20 cellular contexts compared by ENCODE assay signal in genomic region chr14:55043528-55043927, GRCh38. TPM values are rescaled to one million over a fixed set of nuclear protein-coding genes. Genes with fewer than 3 reads are reported as not detected.
DNase-seq lines count a peak whose midpoint lies in the region; ATAC-seq, FAIRE-seq and TF ChIP-seq lines count a peak whose summit lies in the region.
"Had no signal": no experiment of that assay in that cellular context is flagged by ENCODE, and none has a peak within 500 bp of the region (broad histone marks: within the 10 kb centered on the region; RNA-seq: fewer than 3 reads in every experiment).

No MANE protein-coding gene starts in this region.

- WGBS in A549 (ENCODE audit: missing lambda C conversion rate): 88% methylated on average over 5 of the region's 5 CpGs
- WGBS in IMR-90 (ENCODE audit: extremely low coverage in 2 of 2, insufficient read length in 1 of 2), 2 experiments: no CpG with 5 or more reads among the region's 5 CpGs
- WGBS in GM12878 (ENCODE audit: insufficient coverage, insufficient replicate concordance, low lambda C conversion rate, missing lambda C conversion rate): 98% methylated on average over 5 of the region's 5 CpGs

- peaks cover 0 to 3% of the 10 kb centered on the region in 2 donors for H3K4me1 Mint-ChIP-seq in natural killer cell treated with Interleukin-12 subunit alpha and Interleukin-12 subunit beta and Interleukin-15 and Interleukin-18, amount 100 ng/mL, for 72 hours (ENCODE audit: low read depth in 2 of 2)
- H3K4me1 Mint-ChIP-seq in stimulated activated effector memory CD8-positive, alpha-beta T cell treated with anti-CD3 and anti-CD28 coated beads, Interleukin-12 subunit alpha, Interleukin-12 subunit beta, amount 100 ng/mL, for 72 hours: peaks cover 5% of the 10 kb centered on the region

- no peak overlapping the region for H3K4me3 ChIP-seq in A549
- H3K4me3 ChIP-seq in IMR-90 (ENCODE audit: insufficient read depth, low read depth, low read length): no peak overlapping the region
- no peak overlapping the region for H3K4me3 ChIP-seq in GM12878
- H3K4me3 ChIP-seq in fibroblast of villous mesenchyme (ENCODE audit: low read depth, low read length): no peak overlapping the region

- no peaks in the 10 kb centered on the region for H3K27me3 Mint-ChIP-seq in natural killer cell treated with Interleukin-12 subunit alpha and Interleukin-12 subunit beta and Interleukin-15 and Interleukin-18, amount 100 ng/mL, for 72 hours

- H2BK120ac ChIP-seq in IMR-90 (ENCODE audit: low read depth, low read length): no peak overlapping the region

- no peaks in the 10 kb centered on the region for H3K9me3 Mint-ChIP-seq in natural killer cell treated with Interleukin-12 subunit alpha and Interleukin-12 subunit beta and Interleukin-15 and Interleukin-18, amount 100 ng/mL, for 72 hours
- no peaks in the 10 kb centered on the region for H3K9me3 Mint-ChIP-seq in stimulated activated effector memory CD8-positive, alpha-beta T cell treated with anti-CD3 and anti-CD28 coated beads, Interleukin-12 subunit alpha, Interleukin-12 subunit beta, amount 100 ng/mL, for 72 hours

- H3K4me1 ChIP-seq in A549: 0 out of 3 replicates have a peak, but pooled peaks cover 4% of the 10 kb centered on the region
- H3K4me1 ChIP-seq in IMR-90 (ENCODE audit: control insufficient read depth, insufficient read depth, low read length): peaks cover 6% of the 10 kb centered on the region
- H3K4me1 ChIP-seq in GM12878 (ENCODE audit: control insufficient read depth, insufficient read depth, low read length): 0 out of 2 replicates have a peak, but pooled peaks cover 4% of the 10 kb centered on the region
- H3K4me1 ChIP-seq: BE2C had no signal

- H2BK15ac ChIP-seq in IMR-90 (ENCODE audit: low read depth, low read length): no peak overlapping the region

- peak overlapping the region; percentile 56; the same call in 1 of the 2 replicates for H3K18ac ChIP-seq in IMR-90 (ENCODE audit: low read depth, low read length)

- no peak overlapping the region for H3K14ac ChIP-seq in IMR-90 (replicated peaks; ENCODE audit: low read depth, low read length)

- H3K4me3 Mint-ChIP-seq in natural killer cell treated with Interleukin-12 subunit alpha and Interleukin-12 subunit beta and Interleukin-15 and Interleukin-18, amount 100 ng/mL, for 72 hours: no peak overlapping the region
- no peak overlapping the region for H3K4me3 Mint-ChIP-seq in stimulated activated effector memory CD8-positive, alpha-beta T cell treated with anti-CD3 and anti-CD28 coated beads, Interleukin-12 subunit alpha, Interleukin-12 subunit beta, amount 100 ng/mL, for 72 hours

- dilution Hi-C loops in IMR-90 (cut with HindIII; ENCODE audit: low sequenced_read_pairs, unreplicated experiment): no loop called here

- RAD21 ChIA-PET in GM12878 (lab: Charles Lee; ENCODE audit: unreplicated experiment): interaction anchor here (5.2 kb wide), 1 partner anchor 15 kb away, joined by 68 read pairs; the partner anchor contains the start of genes SOCS4 and WDHD1

- H4K5ac ChIP-seq in IMR-90 (ENCODE audit: low read depth, low read length): no peak overlapping the region

- H4K91ac ChIP-seq in IMR-90 (ENCODE audit: insufficient read depth, low read depth, low read length): no peak overlapping the region

- no peak overlapping the region for H3K27ac Mint-ChIP-seq in natural killer cell treated with Interleukin-12 subunit alpha and Interleukin-12 subunit beta and Interleukin-15 and Interleukin-18, amount 100 ng/mL, for 72 hours
- no peak overlapping the region for H3K27ac Mint-ChIP-seq in stimulated activated effector memory CD8-positive, alpha-beta T cell treated with anti-CD3 and anti-CD28 coated beads, Interleukin-12 subunit alpha, Interleukin-12 subunit beta, amount 100 ng/mL, for 72 hours

- DNase-seq in A549 (ENCODE audit: low read depth in 1 of 2, low spot score in 1 of 2) (no peak), IMR-90 (peak; percentile 65), GM12878 (ENCODE audit: low read depth, low spot score) (no peak), fibroblast of villous mesenchyme (ENCODE audit: low read depth) (peak; percentile 48), NCI-H1105 treated with DMSO at 0.1 percent for 48 hours (lab: John Stamatoyannopoulos, UW) (no peak)
- no peak for DNase-seq in natural killer cell treated with Interleukin-12 subunit alpha and Interleukin-12 subunit beta and Interleukin-15 and Interleukin-18, amount 100 ng/mL, for 72 hours (ENCODE audit: low spot score)
- no peak for DNase-seq in stimulated activated effector memory CD8-positive, alpha-beta T cell treated with anti-CD3 and anti-CD28 coated beads, Interleukin-12 subunit alpha, Interleukin-12 subunit beta, amount 100 ng/mL, for 72 hours (ENCODE audit: low spot score in 2 of 2)
- DNase-seq: BE2C, EL, GF-D8, KG1, NCI-H1105, NCI-H2029 treated with DMSO at 0.1 percent for 48 hours, NCI-H2171, NCI-H345, NCI-H524 treated with DMSO at 0.1 percent for 48 hours, NCI-H82, Right ventricle myocardium superior had no signal

- H4K20me1 ChIP-seq in IMR-90 (ENCODE audit: insufficient read depth, low read length) (no peaks in the 10 kb centered on the region), GM12878 (ENCODE audit: control insufficient read depth, insufficient read depth) (no peaks in the 10 kb centered on the region)

- H3K4ac ChIP-seq in IMR-90 (ENCODE audit: low read depth, low read length): no peak overlapping the region

- in situ Hi-C loops in IMR-90 (cut with MboI; ENCODE audit: low sequenced_read_pairs) (no loop called here), GM12878 (cut with MboI) (no loop called here)

- no peak overlapping the region for H4K8ac ChIP-seq in IMR-90 (ENCODE audit: low read depth in 2 of 2, low read length in 2 of 2)

- TF ChIP-seq RAD21 in A549 (conservative IDR thresholded peaks at IDR 0.05 in 1 of 2, IDR thresholded peaks at IDR 0.05 in 1 of 2) (no peak), IMR-90 (IDR thresholded peaks at IDR 0.05; ENCODE audit: low read length) (no peak), GM12878 (IDR thresholded peaks at IDR 0.05; ENCODE audit: insufficient read depth, low read depth, low read length) (no peak)

- H2BK20ac ChIP-seq in IMR-90 (ENCODE audit: low read depth, low read length): no peak overlapping the region

- H2BK5ac ChIP-seq in IMR-90 (ENCODE audit: low read depth, low read length, poor library complexity, severe bottlenecking): peak overlapping the region; percentile 80

- H3K56ac ChIP-seq in IMR-90 (ENCODE audit: extremely low read depth, insufficient read depth, low read length): no peak overlapping the region

- H3K9me1 ChIP-seq in IMR-90 (ENCODE audit: insufficient read depth, low read length): no peaks in the 10 kb centered on the region

- ATAC-seq in A549 (no peak), IMR-90 (ENCODE audit: low read depth) (peak; percentile 75), GM12878 (no peak)
- ATAC-seq in natural killer cell treated with Interleukin-12 subunit alpha and Interleukin-12 subunit beta and Interleukin-15 and Interleukin-18, amount 100 ng/mL, for 72 hours: no peak
- ATAC-seq in stimulated activated effector memory CD8-positive, alpha-beta T cell treated with anti-CD3 and anti-CD28 coated beads, Interleukin-12 subunit alpha, Interleukin-12 subunit beta, amount 100 ng/mL, for 72 hours: no peak

- no peaks in the 10 kb centered on the region; the same call in none of the 2 replicates for H3K79me2 ChIP-seq in GM12878 (ENCODE audit: control insufficient read depth, insufficient read depth, low read length)

- TF ChIP-seq POLR2A in A549 (IDR thresholded peaks at IDR 0.05; ENCODE audit: low read length): no peak
- TF ChIP-seq POLR2A in IMR-90 (IDR thresholded peaks at IDR 0.05; ENCODE audit: low read depth, low read length): no peak
- TF ChIP-seq POLR2A in GM12878 (IDR thresholded peaks at IDR 0.05; ENCODE audit: low read depth, low read length): no peak

- intact Hi-C loops in IMR-90 (cut with micrococcal nuclease): loop anchor here (2.0 kb wide), 1 partner anchor 17 kb away; the partner anchor contains the start of genes SOCS4 and WDHD1
- intact Hi-C loops in GM12878 (cut with micrococcal nuclease; ENCODE audit: unreplicated experiment): no loop called here

- TF ChIP-seq EP300 in A549 (IDR thresholded peaks at IDR 0.05) (no peak), GM12878 (IDR thresholded peaks at IDR 0.05; ENCODE audit: borderline replicate concordance in 1 of 2, control insufficient read depth in 1 of 2, low read depth in 2 of 2, low read length in 2 of 2) (no peak)

- H3K79me1 ChIP-seq in IMR-90 (ENCODE audit: low read depth in 1 of 2, low read length in 2 of 2): peaks cover 3 to 23% of the 10 kb centered on the region in 2 experiments; a peak in 3 of 4 replicates

- H3K9me3 ChIP-seq in A549: no peaks in the 10 kb centered on the region
- no peaks in the 10 kb centered on the region for H3K9me3 ChIP-seq in IMR-90 (ENCODE audit: control insufficient read depth, insufficient read depth, low read length)
- no peaks in the 10 kb centered on the region; the same call in 2 of the 3 replicates for H3K9me3 ChIP-seq in GM12878 (replicated peaks; ENCODE audit: control insufficient read depth, insufficient read depth, low read length)
- H3K9me3 ChIP-seq: BE2C had no signal

- no peak overlapping the region for H2AK9ac ChIP-seq in IMR-90 (replicated peaks; ENCODE audit: low read depth, low read length, poor library complexity)

- H3K27me3 ChIP-seq in IMR-90 (ENCODE audit: control insufficient read depth, insufficient read depth, low read length) (no peaks in the 10 kb centered on the region), GM12878 (replicated peaks in 1 of 2; ENCODE audit: control insufficient read depth in 2 of 2, insufficient read depth in 2 of 2, low read length in 1 of 2) (no peaks in the 10 kb centered on the region)
- H3K27me3 ChIP-seq: BE2C had no signal

- peak; percentile 7 for FAIRE-seq in A549 (lab: Jason Lieb, UNC)
- FAIRE-seq in GM12878 (lab: Jason Lieb, UNC): no peak
- FAIRE-seq: A204.1, H54 had no signal

- no peak overlapping the region for H3K4me2 ChIP-seq in A549
- H3K4me2 ChIP-seq in IMR-90 (ENCODE audit: low read depth, low read length): peak overlapping the region; percentile 49; the same call in 1 of the 2 replicates
- no peak overlapping the region for H3K4me2 ChIP-seq in GM12878 (ENCODE audit: control insufficient read depth, insufficient read depth)

- no peak overlapping the region for H2AFZ ChIP-seq in IMR-90 (replicated peaks; ENCODE audit: low read length, poor library complexity)
- H2AFZ ChIP-seq in GM12878 (ENCODE audit: control insufficient read depth, low read depth, low read length): no peak overlapping the region

- SMC1A ChIA-PET in GM12878 (lab: Charles Lee; ENCODE audit: uncharacterized antibody, unreplicated experiment): interaction anchor here (1.0 to 4.9 kb wide), 2 partner anchors 10 to 14 kb away, joined by 3 to 42 read pairs; no protein-coding TSS in a partner anchor

- CTCF ChIA-PET in A549 (lab: Yijun Ruan, JAX) (interaction anchor here (1.0 to 3.5 kb wide), 4 partner anchors 8 to 46 kb away, joined by 3 to 18 read pairs (median 4); partner anchors contain the start of genes MAPK1IP1L, SOCS4 and WDHD1), IMR-90 (lab: Yijun Ruan, JAX) (interaction anchor here (2.5 kb wide), 1 partner anchor 8 kb away, joined by 11 read pairs; the partner anchor contains the start of gene MAPK1IP1L), GM12878 (lab: Yijun Ruan, JAX) (interaction anchor here (1.8 to 4.4 kb wide), 2 partner anchors 8 to 14 kb away, joined by 11 to 44 read pairs; partner anchors contain the start of genes MAPK1IP1L, SOCS4 and WDHD1)

- TF ChIP-seq CTCF in A549 (IDR thresholded peaks at IDR 0.05): no peak
- TF ChIP-seq CTCF in IMR-90 (conservative IDR thresholded peaks at IDR 0.05; ENCODE audit: low read depth, low read length): no peak
- no peak for TF ChIP-seq CTCF in GM12878 (IDR thresholded peaks at IDR 0.05 in 2 of 3, conservative IDR thresholded peaks at IDR 0.05 in 1 of 3; ENCODE audit: control insufficient read depth in 2 of 3, extremely low read depth in 1 of 3, insufficient read depth in 1 of 3, low read depth in 3 of 3, low read length in 3 of 3)
- TF ChIP-seq CTCF in fibroblast of villous mesenchyme (IDR thresholded peaks at IDR 0.05; ENCODE audit: insufficient read depth, low read depth, low read length): no peak

- H3K27ac ChIP-seq in A549 (no peak overlapping the region), IMR-90 (ENCODE audit: insufficient read depth, low read length) (peak overlapping the region; percentile 61; the same call in 1 of the 2 replicates), GM12878 (ENCODE audit: control insufficient read depth, insufficient read depth) (no peak overlapping the region)

- H3K23ac ChIP-seq in IMR-90 (ENCODE audit: low read depth, low read length): no peak overlapping the region

- peaks cover 11% of the 10 kb centered on the region for H3K36me3 Mint-ChIP-seq in natural killer cell treated with Interleukin-12 subunit alpha and Interleukin-12 subunit beta and Interleukin-15 and Interleukin-18, amount 100 ng/mL, for 72 hours
- H3K36me3 Mint-ChIP-seq in stimulated activated effector memory CD8-positive, alpha-beta T cell treated with anti-CD3 and anti-CD28 coated beads, Interleukin-12 subunit alpha, Interleukin-12 subunit beta, amount 100 ng/mL, for 72 hours: peaks cover 60% of the 10 kb centered on the region

- H3K36me3 ChIP-seq in IMR-90 (ENCODE audit: control insufficient read depth, insufficient read depth, low read length): peaks cover 12% of the 10 kb centered on the region
- peaks cover 0 to 4% of the 10 kb centered on the region in 2 experiments for H3K36me3 ChIP-seq in GM12878 (ENCODE audit: control insufficient read depth in 2 of 2, insufficient read depth in 2 of 2, low read length in 1 of 2)

- H3K9ac ChIP-seq in IMR-90 (ENCODE audit: low read depth, low read length) (no peak overlapping the region), GM12878 (ENCODE audit: control insufficient read depth, insufficient read depth, low read length) (no peak overlapping the region)

- POLR2A ChIA-PET in A549 (lab: Yijun Ruan, JAX): interaction anchor here (1.8 kb wide), 1 partner anchor 8 kb away, joined by 8 read pairs; the partner anchor contains the start of gene MAPK1IP1L
- POLR2A ChIA-PET in IMR-90 (lab: Charles Lee; ENCODE audit: unreplicated experiment): no interaction called here
- POLR2A ChIA-PET in GM12878 (lab: Charles Lee): interaction anchor here (1.3 to 1.4 kb wide), 2 partner anchors 15 to 29 kb away, joined by 3 read pairs; no protein-coding TSS in a partner anchor

- BruUV-seq in IMR-90 (replicated peaks; lab: Mats Ljungman, UMichigan) (no TSS peak), GM12878 (replicated peaks; lab: Mats Ljungman, UMichigan) (TSS peak; percentile 34)

- H2AK5ac ChIP-seq in IMR-90 (ENCODE audit: low read depth, low read length): no peak overlapping the region

RNA-seq across cellular contexts. Expression of gene MAPK1IP1L, which starts 7.9 kb away (rescaled TPM):
- polyA plus RNA-seq in A549 (2011; rRNA removed) (72.3 and 76.1 TPM in 2 replicates), A549 (2017; fragmentation: RNase III; extraction: RNeasy Plus Mini Kit Qiagen cat#74134 plus additional on column Dnase treatment) (42.9 to 48.2 TPM (median 43.0 TPM) in 3 replicates), IMR-90 (2012; rRNA removed) (168 and 201 TPM in 2 replicates), GM12878 (2011; rRNA removed) (52.8 and 80.1 TPM in 2 replicates), GM12878 (2014; fragmentation: Illumina TruSeq; extraction: Trizol) (68.5 and 90.1 TPM in 2 replicates), GM12878 (2014; fragmentation: Nextera tagmentation; extraction: Ambion mirVana) (10 to 100 TPM; 55.7 to 66.0 TPM), GM12878 (2014; rRNA removed) (54.2 and 58.1 TPM in 2 replicates), GM12878 (2016; fragmentation: Nextera tagmentation; extraction: Ambion mirVana) (100 to 1,000 TPM; 107 to 117 TPM)
- 145 and 182 TPM in 2 replicates for polyA plus RNA-seq in A549 (2012; cell fraction: cytosol; rRNA removed)
- polyA plus RNA-seq in A549 (2012; cell fraction: nucleus; rRNA removed): 144 and 188 TPM in 2 replicates
- polyA minus RNA-seq in A549 (2011; rRNA and poly(A)+ RNA removed): 284 and 330 TPM in 2 replicates
- total RNA-seq in IMR-90 (2012; rRNA removed) (37.2 and 44.8 TPM in 2 replicates), GM12878 (2014; rRNA removed) (37.7 and 44.6 TPM in 2 replicates), GM12878 (2014; rRNA removed; fragmentation: Illumina TruSeq; extraction: Trizol) (48.9 and 50.4 TPM in 2 replicates), GM12878 (2021) (101 and 105 TPM in 2 replicates), fibroblast of villous mesenchyme (36.1 and 49.2 TPM in 2 replicates)
- 131 and 180 TPM in 2 replicates for polyA plus RNA-seq in IMR-90 (2012; cell fraction: cytosol; rRNA removed)
- polyA plus RNA-seq in IMR-90 (2012; cell fraction: nucleus; rRNA removed; ENCODE audit: low replicate concordance): 51.1 and 80.0 TPM in 2 replicates
- 94.4 and 113 TPM in 2 replicates for total RNA-seq in GM12878 (2013; cell fraction: nucleolus; rRNA removed)
- 25.2 TPM for polyA plus RNA-seq in GM12878 (2011; ENCODE audit: low read depth)
- 231 and 264 TPM in 2 replicates for polyA plus RNA-seq in GM12878 (2011; cell fraction: cytosol; rRNA removed)
- 91.5 and 98.1 TPM in 2 replicates for polyA plus RNA-seq in GM12878 (2011; cell fraction: nucleus; rRNA removed)
- polyA plus RNA-seq in GM12878 (2012): 53.2 and 62.6 TPM in 2 replicates
- polyA minus RNA-seq in GM12878 (2011; rRNA and poly(A)+ RNA removed): 146 and 276 TPM in 2 replicates
- polyA minus RNA-seq in GM12878 (2011; cell fraction: cytosol; rRNA and poly(A)+ RNA removed): 154 and 162 TPM in 2 replicates
- 19.2 and 36.5 TPM in 2 replicates for polyA minus RNA-seq in GM12878 (2011; cell fraction: nucleus; rRNA and poly(A)+ RNA removed)
- 100 to 1,000 TPM in 1 of 2 donors, 10 to 100 TPM in 1; 99.7 to 119 TPM for total RNA-seq in natural killer cell treated with Interleukin-12 subunit alpha and Interleukin-12 subunit beta and Interleukin-15 and Interleukin-18, amount 100 ng/mL, for 72 hours

RNA-seq across cellular contexts. Expression of gene SOCS4, which starts 16.5 kb away (rescaled TPM):
- polyA plus RNA-seq in A549 (2011; rRNA removed) (15.3 and 15.9 TPM in 2 replicates), A549 (2017; fragmentation: RNase III; extraction: RNeasy Plus Mini Kit Qiagen cat#74134 plus additional on column Dnase treatment) (16.4 to 20.7 TPM (median 18.4 TPM) in 3 replicates), IMR-90 (2012; rRNA removed) (3.3 and 4.6 TPM in 2 replicates), GM12878 (2011; rRNA removed) (25.1 and 35.7 TPM in 2 replicates), GM12878 (2014; fragmentation: Illumina TruSeq; extraction: Trizol) (23.7 and 30.9 TPM in 2 replicates), GM12878 (2014; fragmentation: Nextera tagmentation; extraction: Ambion mirVana) (1 to 10 TPM; 5.7 to 7.6 TPM), GM12878 (2014; rRNA removed) (13.2 and 14.7 TPM in 2 replicates), GM12878 (2016; fragmentation: Nextera tagmentation; extraction: Ambion mirVana) (10 to 100 TPM; 18.4 to 21.0 TPM)
- 3.0 TPM in 2 replicates for polyA plus RNA-seq in A549 (2012; cell fraction: cytosol; rRNA removed)
- 1.6 and 2.8 TPM in 2 replicates for polyA plus RNA-seq in A549 (2012; cell fraction: nucleus; rRNA removed)
- 26.5 and 26.9 TPM in 2 replicates for polyA minus RNA-seq in A549 (2011; rRNA and poly(A)+ RNA removed)
- total RNA-seq in IMR-90 (2012; rRNA removed) (12.7 and 21.7 TPM in 2 replicates), GM12878 (2014; rRNA removed) (20.5 and 25.8 TPM in 2 replicates), GM12878 (2014; rRNA removed; fragmentation: Illumina TruSeq; extraction: Trizol) (30.6 and 31.0 TPM in 2 replicates), GM12878 (2021) (27.9 and 31.5 TPM in 2 replicates), fibroblast of villous mesenchyme (16.1 and 26.8 TPM in 2 replicates)
- 0.64 and 0.76 TPM in 2 replicates for polyA plus RNA-seq in IMR-90 (2012; cell fraction: cytosol; rRNA removed)
- polyA plus RNA-seq in IMR-90 (2012; cell fraction: nucleus; rRNA removed; ENCODE audit: low replicate concordance): 0.88 and 4.1 TPM in 2 replicates
- total RNA-seq in GM12878 (2013; cell fraction: nucleolus; rRNA removed): 39.6 and 43.0 TPM in 2 replicates
- polyA plus RNA-seq in GM12878 (2011; ENCODE audit: low read depth): 4.6 TPM
- 9.1 and 9.8 TPM in 2 replicates for polyA plus RNA-seq in GM12878 (2011; cell fraction: cytosol; rRNA removed)
- 8.7 and 10.7 TPM in 2 replicates for polyA plus RNA-seq in GM12878 (2011; cell fraction: nucleus; rRNA removed)
- 9.8 and 10.4 TPM in 2 replicates for polyA plus RNA-seq in GM12878 (2012)
- 12.7 and 22.1 TPM in 2 replicates for polyA minus RNA-seq in GM12878 (2011; rRNA and poly(A)+ RNA removed)
- 7.1 and 7.3 TPM in 2 replicates for polyA minus RNA-seq in GM12878 (2011; cell fraction: cytosol; rRNA and poly(A)+ RNA removed)
- polyA minus RNA-seq in GM12878 (2011; cell fraction: nucleus; rRNA and poly(A)+ RNA removed): 7.1 and 22.7 TPM in 2 replicates
- total RNA-seq in natural killer cell treated with Interleukin-12 subunit alpha and Interleukin-12 subunit beta and Interleukin-15 and Interleukin-18, amount 100 ng/mL, for 72 hours: 10 to 100 TPM; 36.5 to 50.9 TPM

RNA-seq across cellular contexts. Expression of gene WDHD1, which starts 16.6 kb away (rescaled TPM):
- polyA plus RNA-seq in A549 (2011; rRNA removed): 21.1 and 35.6 TPM in 2 replicates
- polyA plus RNA-seq in A549 (2012; cell fraction: cytosol; rRNA removed): 5.8 and 6.0 TPM in 2 replicates
- polyA plus RNA-seq in A549 (2012; cell fraction: nucleus; rRNA removed): 3.5 and 3.9 TPM in 2 replicates
- 14.4 to 16.3 TPM (median 16.0 TPM) in 3 replicates for polyA plus RNA-seq in A549 (2017; fragmentation: RNase III; extraction: RNeasy Plus Mini Kit Qiagen cat#74134 plus additional on column Dnase treatment)
- polyA minus RNA-seq in A549 (2011; rRNA and poly(A)+ RNA removed): 17.9 and 19.7 TPM in 2 replicates
- total RNA-seq in IMR-90 (2012; rRNA removed): 13.1 and 17.5 TPM in 2 replicates
- polyA plus RNA-seq in IMR-90 (2012; rRNA removed): 3.7 and 4.4 TPM in 2 replicates
- polyA plus RNA-seq in IMR-90 (2012; cell fraction: cytosol; rRNA removed): 0.48 and 0.61 TPM in 2 replicates
- 0.27 and 1.9 TPM in 2 replicates for polyA plus RNA-seq in IMR-90 (2012; cell fraction: nucleus; rRNA removed; ENCODE audit: low replicate concordance)
- 31.5 and 31.8 TPM in 2 replicates for total RNA-seq in GM12878 (2013; cell fraction: nucleolus; rRNA removed)
- 21.9 and 25.7 TPM in 2 replicates for total RNA-seq in GM12878 (2014; rRNA removed)
- 32.7 and 33.5 TPM in 2 replicates for total RNA-seq in GM12878 (2014; rRNA removed; fragmentation: Illumina TruSeq; extraction: Trizol)
- 37.9 and 38.7 TPM in 2 replicates for total RNA-seq in GM12878 (2021)
- 5.4 TPM for polyA plus RNA-seq in GM12878 (2011; ENCODE audit: low read depth)
- polyA plus RNA-seq in GM12878 (2011; rRNA removed): 34.2 and 57.1 TPM in 2 replicates
- 11.1 and 11.2 TPM in 2 replicates for polyA plus RNA-seq in GM12878 (2011; cell fraction: cytosol; rRNA removed)
- polyA plus RNA-seq in GM12878 (2011; cell fraction: nucleus; rRNA removed): 13.5 and 17.7 TPM in 2 replicates
- polyA plus RNA-seq in GM12878 (2012): 8.7 and 13.4 TPM in 2 replicates
- 31.8 and 32.9 TPM in 2 replicates for polyA plus RNA-seq in GM12878 (2014; fragmentation: Illumina TruSeq; extraction: Trizol)
- polyA plus RNA-seq in GM12878 (2014; fragmentation: Nextera tagmentation; extraction: Ambion mirVana): 10 to 100 TPM; 11.3 to 14.8 TPM
- 14.8 and 17.8 TPM in 2 replicates for polyA plus RNA-seq in GM12878 (2014; rRNA removed)
- polyA plus RNA-seq in GM12878 (2016; fragmentation: Nextera tagmentation; extraction: Ambion mirVana): 10 to 100 TPM; 46.3 to 50.5 TPM
- polyA minus RNA-seq in GM12878 (2011; rRNA and poly(A)+ RNA removed): 35.6 and 56.1 TPM in 2 replicates
- polyA minus RNA-seq in GM12878 (2011; cell fraction: cytosol; rRNA and poly(A)+ RNA removed): 12.8 and 16.4 TPM in 2 replicates
- polyA minus RNA-seq in GM12878 (2011; cell fraction: nucleus; rRNA and poly(A)+ RNA removed): 14.1 and 21.7 TPM in 2 replicates
- total RNA-seq in fibroblast of villous mesenchyme: 9.0 and 14.2 TPM in 2 replicates
- total RNA-seq in natural killer cell treated with Interleukin-12 subunit alpha and Interleukin-12 subunit beta and Interleukin-15 and Interleukin-18, amount 100 ng/mL, for 72 hours: 10 to 100 TPM; 33.6 to 51.3 TPM

Comparison
In these comparisons a context has a peak if more than half of its experiments do, and no peak if none do; other contexts are left out.
1. DNase-seq: peak in IMR-90 (single experiment) and fibroblast of villous mesenchyme (single experiment); none in A549 (0 of 2), GM12878 (single experiment), NCI-H1105 treated with DMSO at 0.1 percent for 48 hours (single experiment), natural killer cell treated with Interleukin-12 subunit alpha and Interleukin-12 subunit beta and Interleukin-15 and Interleukin-18, amount 100 ng/mL, for 72 hours (single experiment) and stimulated activated effector memory CD8-positive, alpha-beta T cell treated with anti-CD3 and anti-CD28 coated beads, Interleukin-12 subunit alpha, Interleukin-12 subunit beta, amount 100 ng/mL, for 72 hours (0 of 2).